In genomic region chr1:100455478-100456072, GRCh38 we compare ENCODE assay signal across 8 cellular contexts.
DNase-seq lines count a peak whose midpoint lies in the region; ATAC-seq and TF ChIP-seq lines count a peak whose summit lies in the region.

No MANE protein-coding gene starts in this region.

- H3K36me3 ChIP-seq in body of pancreas (replicated peaks in 1 of 2; ENCODE audit: insufficient read depth in 1 of 2, low read depth in 2 of 2) = no peaks in the 10 kb centered on the region

- intact Hi-C loops in body of pancreas (cut with DNase I) = no loop called here

- ATAC-seq in body of pancreas (no peak), GM21367 (IDR thresholded peaks at IDR 0.05; ENCODE audit: unreplicated experiment) (no peak), GM21526 (IDR thresholded peaks at IDR 0.05; ENCODE audit: low FRiP score, unreplicated experiment) (no peak)

- H3K27me3 ChIP-seq in body of pancreas = no peaks in the 10 kb centered on the region

- H3K27ac Mint-ChIP-seq in nephron progenitor cell = no peak overlapping the region

- H3K27ac ChIP-seq in body of pancreas = no peak overlapping the region

- H3K9me3 Mint-ChIP-seq in nephron progenitor cell = no peaks in the 10 kb centered on the region

- TF ChIP-seq CTCF in LNCaP clone FGC (IDR thresholded peaks at IDR 0.05; ENCODE audit: control insufficient read depth, extremely low read depth, insufficient read depth) (peak; percentile 27; the same call in 1 of the 2 replicates), body of pancreas (IDR thresholded peaks at IDR 0.05) (peak; percentile 9 to 68 (median 43)), nephron progenitor cell (IDR thresholded peaks at IDR 0.05) (peak; percentile 57)

- no peak overlapping the region for H3K4me3 ChIP-seq in LNCaP clone FGC (ENCODE audit: low read depth, low read length)
- H3K4me3 ChIP-seq in body of pancreas = no peak overlapping the region

- H3K36me3 Mint-ChIP-seq in nephron progenitor cell (ENCODE audit: low read depth) = peaks cover 8% of the 10 kb centered on the region

- H3K4me1 ChIP-seq in body of pancreas = peaks cover 7% of the 10 kb centered on the region

- H3K27me3 Mint-ChIP-seq in nephron progenitor cell (ENCODE audit: low read depth, poor library complexity) = peaks cover 2% of the 10 kb centered on the region

- no peak for TF ChIP-seq POLR2A in body of pancreas (IDR thresholded peaks at IDR 0.05)

- H3K4me1 Mint-ChIP-seq in nephron progenitor cell = peaks cover 14% of the 10 kb centered on the region

- H3K9me3 ChIP-seq in body of pancreas = no peaks in the 10 kb centered on the region

- peak; percentile 50 for DNase-seq in ELR (ENCODE audit: low read depth)
- DNase-seq in LNCaP clone FGC (ENCODE audit: low read depth) = no peak
- DNase-seq in body of pancreas = no peak
- DNase-seq in nephron progenitor cell = no peak
- no peak for DNase-seq in medulla oblongata (ENCODE audit: extremely low spot score)
- DNase-seq in mucosa of gallbladder (ENCODE audit: low spot score) = no peak

- no peak overlapping the region for H3K4me3 Mint-ChIP-seq in nephron progenitor cell
